Comparison of ENCODE assay signal across 11 cellular contexts in the genomic region with DNA sequence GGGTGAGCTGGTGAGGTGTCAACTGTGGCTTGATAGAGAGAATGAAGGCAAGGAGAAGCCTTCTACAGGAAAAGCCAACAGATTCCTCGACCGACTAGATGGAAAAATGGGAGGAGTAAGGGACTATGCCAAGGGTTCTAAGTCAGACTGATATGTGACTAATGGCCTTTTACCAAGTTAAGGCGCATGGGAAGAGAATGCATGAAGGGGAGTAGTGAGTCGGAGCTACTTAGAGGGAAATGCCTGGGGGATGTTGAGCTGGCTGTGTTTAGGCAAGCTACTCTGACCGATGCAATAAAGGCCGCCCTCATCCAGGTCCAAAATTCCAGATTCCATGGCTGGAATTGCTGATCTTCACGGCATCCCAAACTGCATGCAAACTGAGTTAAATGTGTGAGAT. TPM values are rescaled to one million over a fixed set of nuclear protein-coding genes. Genes with fewer than 3 reads are reported as not detected.
DNase-seq lines count a peak whose midpoint lies in the region; ATAC-seq, FAIRE-seq and TF ChIP-seq lines count a peak whose summit lies in the region.
"Had no signal": no experiment of that assay in that cellular context is flagged by ENCODE, and none has a peak within 500 bp of the region (broad histone marks: within the 10 kb centered on the region; RNA-seq: fewer than 3 reads in every experiment).

No MANE protein-coding gene starts in this region.

- no peaks in the 10 kb centered on the region for H3K27me3 Mint-ChIP-seq in activated naive CD4-positive, alpha-beta T cell treated with anti-CD3 and anti-CD28 coated beads, Interleukin-2, amount 10 ng/mL, durations not matched to agents 7 days and 5 days

- H3K4me1 ChIP-seq in adipocyte (ENCODE audit: control insufficient read depth, insufficient read depth, low read length) (peaks cover 63% of the 10 kb centered on the region), kidney (ENCODE audit: control insufficient read depth in 1 of 2, insufficient read depth in 1 of 2, low read depth in 1 of 2, low read length in 2 of 2) (peaks cover 5 to 10% of the 10 kb centered on the region in 2 donors), uterus (no peaks in the 10 kb centered on the region)

- peaks cover 68% of the 10 kb centered on the region for H3K4me1 Mint-ChIP-seq in activated naive CD4-positive, alpha-beta T cell treated with anti-CD3 and anti-CD28 coated beads, Interleukin-2, amount 10 ng/mL, durations not matched to agents 7 days and 5 days

- H3K27ac ChIP-seq in kidney (ENCODE audit: low read depth in 2 of 2, low read length in 2 of 2) (peak overlapping the region; percentile 33 to 65), uterus (peak overlapping the region; percentile 74 to 92)

- CTCF ChIA-PET in activated naive CD4-positive, alpha-beta T cell treated with anti-CD3 and anti-CD28 coated beads, Interleukin-2, amount 10 ng/mL, durations not matched to agents 7 days and 5 days (lab: Charles Lee), result interaction anchor here (0.6 to 1.0 kb wide), 2 partner anchors 44 to 69 kb away, joined by 3 read pairs; no protein-coding TSS in a partner anchor

- H3K27ac Mint-ChIP-seq in activated naive CD4-positive, alpha-beta T cell treated with anti-CD3 and anti-CD28 coated beads, Interleukin-2, amount 10 ng/mL, durations not matched to agents 7 days and 5 days, result peak overlapping the region; percentile 95

- ATAC-seq in GM19463 (IDR thresholded peaks at IDR 0.05; ENCODE audit: unreplicated experiment), result no peak

- H3K36me3 ChIP-seq in adipocyte (ENCODE audit: control insufficient read depth, insufficient read depth, low read length, severe bottlenecking), result peaks cover 5% of the 10 kb centered on the region
- no peaks in the 10 kb centered on the region for H3K36me3 ChIP-seq in kidney (ENCODE audit: control insufficient read depth in 1 of 2, insufficient read depth in 2 of 2, low read length in 2 of 2)
- H3K36me3 ChIP-seq in uterus, result no peaks in the 10 kb centered on the region

- DNase-seq in activated naive CD4-positive, alpha-beta T cell treated with anti-CD3 and anti-CD28 coated beads, Interleukin-2, amount 10 ng/mL, durations not matched to agents 7 days and 5 days, result no peak
- no peak for DNase-seq in activated naive CD4-positive, alpha-beta T cell treated with anti-CD3 and anti-CD28 coated beads, Interleukin-2, amount 50 U/mL, for 16 hours
- DNase-seq in adipocyte (ENCODE audit: low read depth) (peak; percentile 68), kidney (no peak), uterus (peak; percentile 24 to 48), NCI-H2196 treated with DMSO at 0.1 percent for 48 hours (lab: John Stamatoyannopoulos, UW; ENCODE audit: unreplicated experiment) (no peak), KBM-7 (no peak)
- DNase-seq: NCI-H510A had no signal

- H3K4me3 ChIP-seq in adipocyte (ENCODE audit: low read length) (peak overlapping the region; percentile 75), kidney (ENCODE audit: low read length in 2 of 2) (no peak overlapping the region), uterus (no peak overlapping the region)

- in situ Hi-C loops in KBM-7 (cut with MboI; ENCODE audit: low pct_unique_long_range_greater_than_20kb, low sequenced_read_pairs), result no loop called here

- H3K9ac ChIP-seq in adipocyte (ENCODE audit: low read length) (peak overlapping the region; percentile 86), kidney (ENCODE audit: low read length in 2 of 2) (no peak overlapping the region)

- peaks cover 22% of the 10 kb centered on the region for H3K36me3 Mint-ChIP-seq in activated naive CD4-positive, alpha-beta T cell treated with anti-CD3 and anti-CD28 coated beads, Interleukin-2, amount 10 ng/mL, durations not matched to agents 7 days and 5 days

- no peak for FAIRE-seq in kidney (lab: Jason Lieb, UNC)
- FAIRE-seq: H1 had no signal

- H3K9me3 Mint-ChIP-seq in activated naive CD4-positive, alpha-beta T cell treated with anti-CD3 and anti-CD28 coated beads, Interleukin-2, amount 10 ng/mL, durations not matched to agents 7 days and 5 days, result no peaks in the 10 kb centered on the region

- TF ChIP-seq CTCF in kidney (IDR thresholded peaks at IDR 0.05; ENCODE audit: borderline replicate concordance, extremely low read depth, insufficient read depth) (no peak), uterus (IDR thresholded peaks at IDR 0.05) (no peak)

- intact Hi-C loops in kidney (cut with DNase I) (no loop called here), uterus (cut with DNase I; ENCODE audit: low total_unique reads) (no loop called here)

- H3K9me3 ChIP-seq in adipocyte (ENCODE audit: control insufficient read depth, low read length) (no peaks in the 10 kb centered on the region), kidney (ENCODE audit: control insufficient read depth in 1 of 2, low read length in 2 of 2) (no peaks in the 10 kb centered on the region), uterus (no peaks in the 10 kb centered on the region)

- no peaks in the 10 kb centered on the region for H3K27me3 ChIP-seq in adipocyte (replicated peaks; ENCODE audit: control insufficient read depth, insufficient read depth, low read length)
- no peaks in the 10 kb centered on the region for H3K27me3 ChIP-seq in uterus

- peak overlapping the region; percentile 9 for H3K4me3 Mint-ChIP-seq in activated naive CD4-positive, alpha-beta T cell treated with anti-CD3 and anti-CD28 coated beads, Interleukin-2, amount 10 ng/mL, durations not matched to agents 7 days and 5 days

- TF ChIP-seq POLR2A in uterus (IDR thresholded peaks at IDR 0.05), result no peak

RNA-seq across cellular contexts. Expression of a gene that starts 48.2 kb away (rescaled TPM):
- 20.5 TPM for total RNA-seq in kidney
- 4.1 TPM for polyA plus RNA-seq in kidney (ENCODE audit: insufficient read depth, low read depth, low replicate concordance)
- total RNA-seq in uterus, result 1 to 10 TPM in 3 of 4 donors, not detected in 1; 1.2 to 2.4 (median 1.9) TPM
- total RNA-seq: H1 had no signal
- polyA plus RNA-seq: neural cell had no signal

Comparison
In these comparisons a context has a peak if more than half of its experiments do, and no peak if none do; other contexts are left out.
1. DNase-seq: peak in adipocyte (single experiment) and uterus (2 of 2); none in activated naive CD4-positive, alpha-beta T cell treated with anti-CD3 and anti-CD28 coated beads, Interleukin-2, amount 10 ng/mL, durations not matched to agents 7 days and 5 days (single experiment), activated naive CD4-positive, alpha-beta T cell treated with anti-CD3 and anti-CD28 coated beads, Interleukin-2, amount 50 U/mL, for 16 hours (single experiment), kidney (single experiment), NCI-H2196 treated with DMSO at 0.1 percent for 48 hours (single experiment) and KBM-7 (single experiment).